Comparison of ENCODE assay signal across 2 cellular contexts in the genomic region with DNA sequence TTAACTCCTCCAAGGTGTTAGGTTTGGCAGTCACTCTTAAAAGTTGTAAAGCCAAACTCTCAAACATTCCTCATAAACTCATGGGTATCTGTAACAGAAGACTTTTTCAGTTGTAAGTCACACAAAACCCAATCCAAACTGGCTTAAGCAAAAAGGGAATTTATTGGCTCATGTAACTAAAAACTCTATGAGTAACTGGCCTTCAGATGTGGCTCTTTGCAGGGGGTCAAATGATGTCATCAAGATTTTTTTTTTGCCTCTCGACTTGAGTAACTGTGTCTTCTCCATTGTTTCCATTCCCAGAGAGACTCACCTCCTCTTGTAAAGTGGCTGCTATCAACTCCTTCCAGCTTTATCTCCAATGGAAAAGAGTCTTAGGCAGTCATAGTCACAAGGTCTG.
TF ChIP-seq lines count a peak whose summit lies in the region.

No MANE protein-coding gene starts in this region.

TF ChIP-seq in HepG2, 621 proteins besides CTCF, POLR2A, EP300 and RAD21 (continues in another document):
- TF ChIP-seq ASH2L (IDR thresholded peaks at IDR 0.05; ENCODE audit: insufficient read length, low read depth, low read length) (no peak), CREB1 (IDR thresholded peaks at IDR 0.05) (peak; percentile 49; the same call in 1 of the 2 replicates), CREB1 (CRISPR knock-in tag; IDR thresholded peaks at IDR 0.05) (no peak), ZNF547 (CRISPR knock-in tag; IDR thresholded peaks at IDR 0.05) (no peak), CBX1 (IDR thresholded peaks at IDR 0.05; ENCODE audit: low read depth) (no peak), CREM (IDR thresholded peaks at IDR 0.05) (no peak), CREM (CRISPR knock-in tag; IDR thresholded peaks at IDR 0.05) (no peak), ZNF484 (CRISPR knock-in tag; IDR thresholded peaks at IDR 0.05; ENCODE audit: borderline replicate concordance, low read depth) (no peak), ATF7 (IDR thresholded peaks at IDR 0.05) (peak; percentile 82), ATF7 (CRISPR knock-in tag; IDR thresholded peaks at IDR 0.05) (no peak)
- TF ChIP-seq, protein P1, sequence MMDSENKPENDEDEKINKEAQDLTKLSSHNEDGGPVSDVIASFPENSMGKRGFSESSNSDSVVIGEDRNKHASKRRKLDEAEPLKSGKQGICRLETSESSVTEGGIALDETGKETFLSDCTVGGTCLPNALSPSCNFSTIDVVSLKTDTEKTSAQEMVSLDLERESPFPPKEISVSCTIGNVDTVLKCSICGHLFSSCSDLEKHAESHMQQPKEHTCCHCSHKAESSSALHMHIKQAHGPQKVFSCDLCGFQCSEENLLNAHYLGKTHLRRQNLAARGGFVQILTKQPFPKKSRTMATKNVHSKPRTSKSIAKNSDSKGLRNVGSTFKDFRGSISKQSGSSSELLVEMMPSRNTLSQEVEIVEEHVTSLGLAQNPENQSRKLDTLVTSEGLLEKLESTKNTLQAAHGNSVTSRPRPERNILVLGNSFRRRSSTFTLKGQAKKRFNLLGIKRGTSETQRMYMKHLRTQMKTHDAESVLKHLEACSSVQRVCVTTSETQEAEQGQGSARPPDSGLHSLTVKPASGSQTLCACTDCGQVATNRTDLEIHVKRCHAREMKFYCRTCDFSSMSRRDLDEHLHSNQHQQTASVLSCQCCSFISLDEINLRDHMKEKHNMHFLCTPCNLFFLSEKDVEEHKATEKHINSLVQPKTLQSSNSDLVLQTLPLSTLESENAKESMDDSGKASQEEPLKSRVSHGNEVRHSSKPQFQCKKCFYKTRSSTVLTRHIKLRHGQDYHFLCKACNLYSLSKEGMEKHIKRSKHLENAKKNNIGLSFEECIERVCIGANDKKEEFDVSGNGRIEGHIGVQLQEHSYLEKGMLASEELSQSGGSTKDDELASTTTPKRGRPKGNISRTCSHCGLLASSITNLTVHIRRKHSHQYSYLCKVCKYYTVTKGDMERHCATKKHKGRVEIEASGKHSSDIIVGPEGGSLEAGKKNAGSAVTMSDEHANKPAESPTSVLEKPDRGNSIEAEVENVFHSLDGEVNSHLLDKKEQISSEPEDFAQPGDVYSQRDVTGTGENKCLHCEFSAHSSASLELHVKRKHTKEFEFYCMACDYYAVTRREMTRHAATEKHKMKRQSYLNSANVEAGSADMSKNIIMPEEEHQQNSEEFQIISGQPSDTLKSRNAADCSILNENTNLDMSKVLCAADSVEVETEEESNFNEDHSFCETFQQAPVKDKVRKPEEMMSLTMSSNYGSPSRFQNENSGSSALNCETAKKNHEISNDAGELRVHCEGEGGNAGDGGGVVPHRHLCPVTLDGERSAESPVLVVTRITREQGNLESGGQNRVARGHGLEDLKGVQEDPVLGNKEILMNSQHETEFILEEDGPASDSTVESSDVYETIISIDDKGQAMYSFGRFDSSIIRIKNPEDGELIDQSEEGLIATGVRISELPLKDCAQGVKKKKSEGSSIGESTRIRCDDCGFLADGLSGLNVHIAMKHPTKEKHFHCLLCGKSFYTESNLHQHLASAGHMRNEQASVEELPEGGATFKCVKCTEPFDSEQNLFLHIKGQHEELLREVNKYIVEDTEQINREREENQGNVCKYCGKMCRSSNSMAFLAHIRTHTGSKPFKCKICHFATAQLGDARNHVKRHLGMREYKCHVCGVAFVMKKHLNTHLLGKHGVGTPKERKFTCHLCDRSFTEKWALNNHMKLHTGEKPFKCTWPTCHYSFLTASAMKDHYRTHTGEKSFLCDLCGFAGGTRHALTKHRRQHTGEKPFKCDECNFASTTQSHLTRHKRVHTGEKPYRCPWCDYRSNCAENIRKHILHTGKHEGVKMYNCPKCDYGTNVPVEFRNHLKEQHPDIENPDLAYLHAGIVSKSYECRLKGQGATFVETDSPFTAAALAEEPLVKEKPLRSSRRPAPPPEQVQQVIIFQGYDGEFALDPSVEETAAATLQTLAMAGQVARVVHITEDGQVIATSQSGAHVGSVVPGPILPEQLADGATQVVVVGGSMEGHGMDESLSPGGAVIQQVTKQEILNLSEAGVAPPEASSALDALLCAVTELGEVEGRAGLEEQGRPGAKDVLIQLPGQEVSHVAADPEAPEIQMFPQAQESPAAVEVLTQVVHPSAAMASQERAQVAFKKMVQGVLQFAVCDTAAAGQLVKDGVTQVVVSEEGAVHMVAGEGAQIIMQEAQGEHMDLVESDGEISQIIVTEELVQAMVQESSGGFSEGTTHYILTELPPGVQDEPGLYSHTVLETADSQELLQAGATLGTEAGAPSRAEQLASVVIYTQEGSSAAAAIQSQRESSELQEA (CRISPR knock-in tag; IDR thresholded peaks at IDR 0.05; ENCODE audit: not compliant biosample characterization), result no peak
- TF ChIP-seq, protein P2, sequence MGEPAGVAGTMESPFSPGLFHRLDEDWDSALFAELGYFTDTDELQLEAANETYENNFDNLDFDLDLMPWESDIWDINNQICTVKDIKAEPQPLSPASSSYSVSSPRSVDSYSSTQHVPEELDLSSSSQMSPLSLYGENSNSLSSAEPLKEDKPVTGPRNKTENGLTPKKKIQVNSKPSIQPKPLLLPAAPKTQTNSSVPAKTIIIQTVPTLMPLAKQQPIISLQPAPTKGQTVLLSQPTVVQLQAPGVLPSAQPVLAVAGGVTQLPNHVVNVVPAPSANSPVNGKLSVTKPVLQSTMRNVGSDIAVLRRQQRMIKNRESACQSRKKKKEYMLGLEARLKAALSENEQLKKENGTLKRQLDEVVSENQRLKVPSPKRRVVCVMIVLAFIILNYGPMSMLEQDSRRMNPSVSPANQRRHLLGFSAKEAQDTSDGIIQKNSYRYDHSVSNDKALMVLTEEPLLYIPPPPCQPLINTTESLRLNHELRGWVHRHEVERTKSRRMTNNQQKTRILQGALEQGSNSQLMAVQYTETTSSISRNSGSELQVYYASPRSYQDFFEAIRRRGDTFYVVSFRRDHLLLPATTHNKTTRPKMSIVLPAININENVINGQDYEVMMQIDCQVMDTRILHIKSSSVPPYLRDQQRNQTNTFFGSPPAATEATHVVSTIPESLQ (CRISPR knock-in tag; conservative IDR thresholded peaks at IDR 0.05), result no peak
- TF ChIP-seq, protein P3, sequence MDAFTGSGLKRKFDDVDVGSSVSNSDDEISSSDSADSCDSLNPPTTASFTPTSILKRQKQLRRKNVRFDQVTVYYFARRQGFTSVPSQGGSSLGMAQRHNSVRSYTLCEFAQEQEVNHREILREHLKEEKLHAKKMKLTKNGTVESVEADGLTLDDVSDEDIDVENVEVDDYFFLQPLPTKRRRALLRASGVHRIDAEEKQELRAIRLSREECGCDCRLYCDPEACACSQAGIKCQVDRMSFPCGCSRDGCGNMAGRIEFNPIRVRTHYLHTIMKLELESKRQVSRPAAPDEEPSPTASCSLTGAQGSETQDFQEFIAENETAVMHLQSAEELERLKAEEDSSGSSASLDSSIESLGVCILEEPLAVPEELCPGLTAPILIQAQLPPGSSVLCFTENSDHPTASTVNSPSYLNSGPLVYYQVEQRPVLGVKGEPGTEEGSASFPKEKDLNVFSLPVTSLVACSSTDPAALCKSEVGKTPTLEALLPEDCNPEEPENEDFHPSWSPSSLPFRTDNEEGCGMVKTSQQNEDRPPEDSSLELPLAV (CRISPR knock-in tag; conservative IDR thresholded peaks at IDR 0.05; ENCODE audit: low read depth), result no peak

TF ChIP-seq in WTC11, 78 proteins besides CTCF, POLR2A, EP300 and RAD21:
- TF ChIP-seq, protein P4, sequence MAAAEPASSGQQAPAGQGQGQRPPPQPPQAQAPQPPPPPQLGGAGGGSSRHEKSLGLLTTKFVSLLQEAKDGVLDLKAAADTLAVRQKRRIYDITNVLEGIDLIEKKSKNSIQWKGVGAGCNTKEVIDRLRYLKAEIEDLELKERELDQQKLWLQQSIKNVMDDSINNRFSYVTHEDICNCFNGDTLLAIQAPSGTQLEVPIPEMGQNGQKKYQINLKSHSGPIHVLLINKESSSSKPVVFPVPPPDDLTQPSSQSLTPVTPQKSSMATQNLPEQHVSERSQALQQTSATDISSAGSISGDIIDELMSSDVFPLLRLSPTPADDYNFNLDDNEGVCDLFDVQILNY (CRISPR knock-in tag; IDR thresholded peaks at IDR 0.05), result no peak
- no peak for TF ChIP-seq ZNF219 (CRISPR knock-in tag; IDR thresholded peaks at IDR 0.05; ENCODE audit: borderline replicate concordance)
- TF ChIP-seq ZNF138 (CRISPR knock-in tag; conservative IDR thresholded peaks at IDR 0.05), result no peak
- no peak for TF ChIP-seq JUN (CRISPR knock-in tag; IDR thresholded peaks at IDR 0.05)
- TF ChIP-seq, protein P5, sequence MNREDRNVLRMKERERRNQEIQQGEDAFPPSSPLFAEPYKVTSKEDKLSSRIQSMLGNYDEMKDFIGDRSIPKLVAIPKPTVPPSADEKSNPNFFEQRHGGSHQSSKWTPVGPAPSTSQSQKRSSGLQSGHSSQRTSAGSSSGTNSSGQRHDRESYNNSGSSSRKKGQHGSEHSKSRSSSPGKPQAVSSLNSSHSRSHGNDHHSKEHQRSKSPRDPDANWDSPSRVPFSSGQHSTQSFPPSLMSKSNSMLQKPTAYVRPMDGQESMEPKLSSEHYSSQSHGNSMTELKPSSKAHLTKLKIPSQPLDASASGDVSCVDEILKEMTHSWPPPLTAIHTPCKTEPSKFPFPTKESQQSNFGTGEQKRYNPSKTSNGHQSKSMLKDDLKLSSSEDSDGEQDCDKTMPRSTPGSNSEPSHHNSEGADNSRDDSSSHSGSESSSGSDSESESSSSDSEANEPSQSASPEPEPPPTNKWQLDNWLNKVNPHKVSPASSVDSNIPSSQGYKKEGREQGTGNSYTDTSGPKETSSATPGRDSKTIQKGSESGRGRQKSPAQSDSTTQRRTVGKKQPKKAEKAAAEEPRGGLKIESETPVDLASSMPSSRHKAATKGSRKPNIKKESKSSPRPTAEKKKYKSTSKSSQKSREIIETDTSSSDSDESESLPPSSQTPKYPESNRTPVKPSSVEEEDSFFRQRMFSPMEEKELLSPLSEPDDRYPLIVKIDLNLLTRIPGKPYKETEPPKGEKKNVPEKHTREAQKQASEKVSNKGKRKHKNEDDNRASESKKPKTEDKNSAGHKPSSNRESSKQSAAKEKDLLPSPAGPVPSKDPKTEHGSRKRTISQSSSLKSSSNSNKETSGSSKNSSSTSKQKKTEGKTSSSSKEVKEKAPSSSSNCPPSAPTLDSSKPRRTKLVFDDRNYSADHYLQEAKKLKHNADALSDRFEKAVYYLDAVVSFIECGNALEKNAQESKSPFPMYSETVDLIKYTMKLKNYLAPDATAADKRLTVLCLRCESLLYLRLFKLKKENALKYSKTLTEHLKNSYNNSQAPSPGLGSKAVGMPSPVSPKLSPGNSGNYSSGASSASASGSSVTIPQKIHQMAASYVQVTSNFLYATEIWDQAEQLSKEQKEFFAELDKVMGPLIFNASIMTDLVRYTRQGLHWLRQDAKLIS (CRISPR knock-in tag; IDR thresholded peaks at IDR 0.05; ENCODE audit: borderline replicate concordance), result no peak
- TF ChIP-seq ZNF121 (CRISPR knock-in tag; IDR thresholded peaks at IDR 0.05), result no peak
- TF ChIP-seq MXD4 (CRISPR knock-in tag; IDR thresholded peaks at IDR 0.05; ENCODE audit: borderline replicate concordance), result no peak
- TF ChIP-seq, protein P6, sequence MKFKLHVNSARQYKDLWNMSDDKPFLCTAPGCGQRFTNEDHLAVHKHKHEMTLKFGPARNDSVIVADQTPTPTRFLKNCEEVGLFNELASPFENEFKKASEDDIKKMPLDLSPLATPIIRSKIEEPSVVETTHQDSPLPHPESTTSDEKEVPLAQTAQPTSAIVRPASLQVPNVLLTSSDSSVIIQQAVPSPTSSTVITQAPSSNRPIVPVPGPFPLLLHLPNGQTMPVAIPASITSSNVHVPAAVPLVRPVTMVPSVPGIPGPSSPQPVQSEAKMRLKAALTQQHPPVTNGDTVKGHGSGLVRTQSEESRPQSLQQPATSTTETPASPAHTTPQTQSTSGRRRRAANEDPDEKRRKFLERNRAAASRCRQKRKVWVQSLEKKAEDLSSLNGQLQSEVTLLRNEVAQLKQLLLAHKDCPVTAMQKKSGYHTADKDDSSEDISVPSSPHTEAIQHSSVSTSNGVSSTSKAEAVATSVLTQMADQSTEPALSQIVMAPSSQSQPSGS (CRISPR knock-in tag; IDR thresholded peaks at IDR 0.05; ENCODE audit: borderline replicate concordance, low read depth), result no peak
- TF ChIP-seq CBFB (CRISPR knock-in tag; IDR thresholded peaks at IDR 0.05; ENCODE audit: low read depth), result no peak
- TF ChIP-seq, protein P7, sequence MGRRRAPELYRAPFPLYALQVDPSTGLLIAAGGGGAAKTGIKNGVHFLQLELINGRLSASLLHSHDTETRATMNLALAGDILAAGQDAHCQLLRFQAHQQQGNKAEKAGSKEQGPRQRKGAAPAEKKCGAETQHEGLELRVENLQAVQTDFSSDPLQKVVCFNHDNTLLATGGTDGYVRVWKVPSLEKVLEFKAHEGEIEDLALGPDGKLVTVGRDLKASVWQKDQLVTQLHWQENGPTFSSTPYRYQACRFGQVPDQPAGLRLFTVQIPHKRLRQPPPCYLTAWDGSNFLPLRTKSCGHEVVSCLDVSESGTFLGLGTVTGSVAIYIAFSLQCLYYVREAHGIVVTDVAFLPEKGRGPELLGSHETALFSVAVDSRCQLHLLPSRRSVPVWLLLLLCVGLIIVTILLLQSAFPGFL (CRISPR knock-in tag; IDR thresholded peaks at IDR 0.05; ENCODE audit: borderline replicate concordance), result no peak
- no peak for TF ChIP-seq HMGA2 (CRISPR knock-in tag; IDR thresholded peaks at IDR 0.05)
- TF ChIP-seq FOXP1 (CRISPR knock-in tag; IDR thresholded peaks at IDR 0.05; ENCODE audit: borderline replicate concordance), result no peak
- TF ChIP-seq, protein P8, sequence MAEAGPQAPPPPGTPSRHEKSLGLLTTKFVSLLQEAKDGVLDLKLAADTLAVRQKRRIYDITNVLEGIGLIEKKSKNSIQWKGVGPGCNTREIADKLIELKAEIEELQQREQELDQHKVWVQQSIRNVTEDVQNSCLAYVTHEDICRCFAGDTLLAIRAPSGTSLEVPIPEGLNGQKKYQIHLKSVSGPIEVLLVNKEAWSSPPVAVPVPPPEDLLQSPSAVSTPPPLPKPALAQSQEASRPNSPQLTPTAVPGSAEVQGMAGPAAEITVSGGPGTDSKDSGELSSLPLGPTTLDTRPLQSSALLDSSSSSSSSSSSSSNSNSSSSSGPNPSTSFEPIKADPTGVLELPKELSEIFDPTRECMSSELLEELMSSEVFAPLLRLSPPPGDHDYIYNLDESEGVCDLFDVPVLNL (CRISPR knock-in tag; IDR thresholded peaks at IDR 0.05; ENCODE audit: borderline replicate concordance, low read depth), result no peak
- TF ChIP-seq ELF4 (CRISPR knock-in tag; IDR thresholded peaks at IDR 0.05; ENCODE audit: low read depth), result no peak
- TF ChIP-seq, protein P9, sequence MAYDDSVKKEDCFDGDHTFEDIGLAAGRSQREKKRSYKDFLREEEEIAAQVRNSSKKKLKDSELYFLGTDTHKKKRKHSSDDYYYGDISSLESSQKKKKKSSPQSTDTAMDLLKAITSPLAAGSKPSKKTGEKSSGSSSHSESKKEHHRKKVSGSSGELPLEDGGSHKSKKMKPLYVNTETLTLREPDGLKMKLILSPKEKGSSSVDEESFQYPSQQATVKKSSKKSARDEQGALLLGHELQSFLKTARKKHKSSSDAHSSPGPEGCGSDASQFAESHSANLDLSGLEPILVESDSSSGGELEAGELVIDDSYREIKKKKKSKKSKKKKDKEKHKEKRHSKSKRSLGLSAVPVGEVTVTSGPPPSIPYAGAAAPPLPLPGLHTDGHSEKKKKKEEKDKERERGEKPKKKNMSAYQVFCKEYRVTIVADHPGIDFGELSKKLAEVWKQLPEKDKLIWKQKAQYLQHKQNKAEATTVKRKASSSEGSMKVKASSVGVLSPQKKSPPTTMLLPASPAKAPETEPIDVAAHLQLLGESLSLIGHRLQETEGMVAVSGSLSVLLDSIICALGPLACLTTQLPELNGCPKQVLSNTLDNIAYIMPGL (CRISPR knock-in tag; IDR thresholded peaks at IDR 0.05), result no peak
- no peak for TF ChIP-seq FOXK1 (CRISPR knock-in tag; IDR thresholded peaks at IDR 0.05)
- TF ChIP-seq, protein P10, sequence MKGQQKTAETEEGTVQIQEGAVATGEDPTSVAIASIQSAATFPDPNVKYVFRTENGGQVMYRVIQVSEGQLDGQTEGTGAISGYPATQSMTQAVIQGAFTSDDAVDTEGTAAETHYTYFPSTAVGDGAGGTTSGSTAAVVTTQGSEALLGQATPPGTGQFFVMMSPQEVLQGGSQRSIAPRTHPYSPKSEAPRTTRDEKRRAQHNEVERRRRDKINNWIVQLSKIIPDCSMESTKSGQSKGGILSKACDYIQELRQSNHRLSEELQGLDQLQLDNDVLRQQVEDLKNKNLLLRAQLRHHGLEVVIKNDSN (CRISPR knock-in tag; IDR thresholded peaks at IDR 0.05), result no peak
- no peak for TF ChIP-seq ZBTB21 (CRISPR knock-in tag; IDR thresholded peaks at IDR 0.05; ENCODE audit: borderline replicate concordance)
- TF ChIP-seq EMX1 (CRISPR knock-in tag; IDR thresholded peaks at IDR 0.05), result no peak
